ENCODE assay signal across 8 cellular contexts in genomic region chr19:16458391-16459128, GRCh38. TPM values are rescaled to one million over a fixed set of nuclear protein-coding genes. Genes with fewer than 3 reads are reported as not detected.
DNase-seq lines count a peak whose midpoint lies in the region; ATAC-seq, FAIRE-seq and TF ChIP-seq lines count a peak whose summit lies in the region.
"Had no signal": no experiment of that assay in that cellular context is flagged by ENCODE, and none has a peak within 500 bp of the region (broad histone marks: within the 10 kb centered on the region; RNA-seq: fewer than 3 reads in every experiment).

No MANE protein-coding gene starts in this region.

- H3K4me1 ChIP-seq in kidney (ENCODE audit: control insufficient read depth in 1 of 2, insufficient read depth in 1 of 2, low read depth in 1 of 2, low read length in 2 of 2), result peaks cover 38 to 54% of the 10 kb centered on the region in 2 donors

- DNase-seq in HK-2 (ENCODE audit: unreplicated experiment) (peak; percentile 41), WTC11 (ENCODE audit: low spot score) (no peak), kidney (no peak), GM12892 (ENCODE audit: insufficient read length) (no peak), NCI-H1105 treated with DMSO at 0.1 percent for 48 hours (lab: John Stamatoyannopoulos, UW) (no peak), amygdala (lab: John Stamatoyannopoulos, UW) (no peak)

- FAIRE-seq in kidney (lab: Jason Lieb, UNC), result no peak
- FAIRE-seq in GM12892 (lab: Jason Lieb, UNC), result no peak

- no peaks in the 10 kb centered on the region for H3K36me3 ChIP-seq in kidney (ENCODE audit: control insufficient read depth in 1 of 2, insufficient read depth in 2 of 2, low read length in 2 of 2)

- no peak for TF ChIP-seq POLR2A in GM12892 (IDR thresholded peaks at IDR 0.05; ENCODE audit: low read depth, low read length)

- no peak overlapping the region for H3K4me3 Mint-ChIP-seq in WTC11
- peak overlapping the region; percentile 0 for H3K4me3 Mint-ChIP-seq in stimulated activated memory B cell treated with anti-CD40 and anti-IgM and Interleukin-4, amounts not matched to agents 10 μg/mL and 1 μg/mL and 100 μg/mL, for 72 hours

- no peak for ATAC-seq in WTC11
- ATAC-seq in stimulated activated memory B cell treated with anti-CD40 and anti-IgM and Interleukin-4, amounts not matched to agents 10 μg/mL and 1 μg/mL and 100 μg/mL, for 72 hours, result no peak

- H3K27ac ChIP-seq in kidney (ENCODE audit: low read depth in 2 of 2, low read length in 2 of 2), result peak overlapping the region; percentile 76 to 84

- no peaks in the 10 kb centered on the region for H3K36me3 Mint-ChIP-seq in WTC11
- H3K36me3 Mint-ChIP-seq in stimulated activated memory B cell treated with anti-CD40 and anti-IgM and Interleukin-4, amounts not matched to agents 10 μg/mL and 1 μg/mL and 100 μg/mL, for 72 hours, result peaks cover 13% of the 10 kb centered on the region

- CTCF ChIA-PET in WTC11 (lab: Charles Lee), result interaction anchor here (1.5 kb wide), 1 partner anchor 17 kb away, joined by 3 read pairs; no protein-coding TSS in a partner anchor

- POLR2A ChIA-PET in WTC11 (lab: Charles Lee), result no interaction called here

- H3K9me3 ChIP-seq in kidney (ENCODE audit: control insufficient read depth in 1 of 2, low read length in 2 of 2), result no peaks in the 10 kb centered on the region

- peak overlapping the region; percentile 20 to 48 for H3K4me3 ChIP-seq in kidney (ENCODE audit: low read length in 2 of 2)

- intact Hi-C loops in kidney (cut with DNase I), result no loop called here

- TF ChIP-seq CTCF in WTC11 (IDR thresholded peaks at IDR 0.05), result no peak
- no peak for TF ChIP-seq CTCF in kidney (IDR thresholded peaks at IDR 0.05; ENCODE audit: borderline replicate concordance, extremely low read depth, insufficient read depth)

- H3K9me3 Mint-ChIP-seq in WTC11, result no peaks in the 10 kb centered on the region
- H3K9me3 Mint-ChIP-seq in stimulated activated memory B cell treated with anti-CD40 and anti-IgM and Interleukin-4, amounts not matched to agents 10 μg/mL and 1 μg/mL and 100 μg/mL, for 72 hours, result no peaks in the 10 kb centered on the region

- peaks cover 55% of the 10 kb centered on the region for H3K4me1 Mint-ChIP-seq in WTC11
- peaks cover 83% of the 10 kb centered on the region for H3K4me1 Mint-ChIP-seq in stimulated activated memory B cell treated with anti-CD40 and anti-IgM and Interleukin-4, amounts not matched to agents 10 μg/mL and 1 μg/mL and 100 μg/mL, for 72 hours

- peak overlapping the region; percentile 84 for H3K27ac Mint-ChIP-seq in WTC11
- peak overlapping the region; percentile 69 for H3K27ac Mint-ChIP-seq in stimulated activated memory B cell treated with anti-CD40 and anti-IgM and Interleukin-4, amounts not matched to agents 10 μg/mL and 1 μg/mL and 100 μg/mL, for 72 hours

- peak overlapping the region in 1 of 2 donors; percentile 1 for H3K9ac ChIP-seq in kidney (ENCODE audit: low read length in 2 of 2)

- no peaks in the 10 kb centered on the region for H3K27me3 Mint-ChIP-seq in WTC11 (ENCODE audit: low read depth)
- no peaks in the 10 kb centered on the region for H3K27me3 Mint-ChIP-seq in stimulated activated memory B cell treated with anti-CD40 and anti-IgM and Interleukin-4, amounts not matched to agents 10 μg/mL and 1 μg/mL and 100 μg/mL, for 72 hours

TF ChIP-seq in WTC11, 78 proteins besides CTCF, POLR2A, EP300 and RAD21:
- no peak for TF ChIP-seq OVOL2 (CRISPR knock-in tag; IDR thresholded peaks at IDR 0.05; ENCODE audit: borderline replicate concordance)
- TF ChIP-seq NR1H2 (CRISPR knock-in tag; IDR thresholded peaks at IDR 0.05), result no peak
- TF ChIP-seq SMAD3 (CRISPR knock-in tag; IDR thresholded peaks at IDR 0.05; ENCODE audit: borderline replicate concordance), result no peak
TF ChIP-seq in WTC11: peak in this region for 0.

RNA-seq across cellular contexts. Expression of gene EPS15L1, which starts 13.2 kb away (rescaled TPM):
- 37.9 to 44.8 TPM (median 39.1 TPM) in 3 replicates for total RNA-seq in WTC11 (2021)
- 43.3 TPM for total RNA-seq in kidney
- 34.2 TPM for polyA plus RNA-seq in kidney (ENCODE audit: insufficient read depth, low read depth, low replicate concordance)
- polyA plus RNA-seq in GM12892 (2012; ENCODE audit: missing spikeins), result 24.6 TPM

RNA-seq across cellular contexts. Expression of gene CALR3, which starts 37.4 kb away (rescaled TPM):
- total RNA-seq in WTC11 (2021), result 0.21 to 0.87 TPM (median 0.50 TPM) in 3 replicates
- not detected for total RNA-seq in kidney
- polyA plus RNA-seq in kidney (ENCODE audit: insufficient read depth, low read depth, low replicate concordance), result not detected
- not detected for polyA plus RNA-seq in GM12892 (2012; ENCODE audit: missing spikeins)
- total RNA-seq: M059J had no signal

RNA-seq across cellular contexts. Expression of gene C19orf44, which starts 37.6 kb away (rescaled TPM):
- 3.4 to 4.8 TPM (median 4.1 TPM) in 3 replicates for total RNA-seq in WTC11 (2021)
- 8.6 TPM for total RNA-seq in kidney
- 6.2 TPM for polyA plus RNA-seq in kidney (ENCODE audit: insufficient read depth, low read depth, low replicate concordance)
- 2.4 TPM for polyA plus RNA-seq in GM12892 (2012; ENCODE audit: missing spikeins)
